In the genomic region with DNA sequence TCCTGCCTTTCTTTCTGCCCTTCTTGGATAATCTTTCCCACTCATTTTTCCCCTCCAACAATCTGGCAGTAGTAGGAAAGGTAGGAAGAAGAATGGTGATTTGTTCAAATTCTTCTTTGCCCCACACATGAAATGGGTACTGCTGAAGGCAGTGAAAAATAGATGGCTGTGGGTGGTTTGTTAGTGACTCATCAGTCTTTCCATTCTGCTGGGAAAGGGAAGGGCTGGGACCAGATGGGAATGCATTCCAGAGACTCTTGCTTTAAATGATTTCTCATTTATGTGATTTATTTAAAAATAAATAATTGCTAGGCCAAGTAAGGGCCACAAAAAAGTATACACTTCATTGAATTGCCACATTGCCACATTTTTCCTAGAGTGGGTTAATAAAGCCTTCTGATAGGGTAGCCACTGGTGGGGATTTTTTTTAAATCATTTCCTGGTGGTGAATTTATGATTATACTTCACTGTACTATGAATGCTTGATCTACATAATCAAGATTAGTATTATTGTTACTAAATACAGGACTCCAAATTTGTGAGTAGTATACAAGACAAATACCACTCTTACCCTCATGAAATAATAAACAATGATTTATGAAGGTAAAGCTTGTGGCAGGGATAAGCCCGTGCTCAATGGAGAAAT, we compare ENCODE assay signal across 8 cellular contexts.
DNase-seq lines count a peak whose midpoint lies in the region; ATAC-seq, FAIRE-seq and TF ChIP-seq lines count a peak whose summit lies in the region.

No MANE protein-coding gene starts in this region.

- H3K4me1 ChIP-seq in HCT116 (ENCODE audit: control insufficient read depth in 1 of 2, insufficient read depth in 2 of 2, low read length in 2 of 2) (peaks cover 31 to 32% of the 10 kb centered on the region in 2 experiments), small intestine (ENCODE audit: control insufficient read depth in 2 of 2, insufficient read depth in 1 of 2, low read depth in 1 of 2, low read length in 1 of 2) (peaks cover 3 to 17% of the 10 kb centered on the region in 2 donors)

- H4K20me1 ChIP-seq in HCT116 (ENCODE audit: insufficient read depth): no peaks in the 10 kb centered on the region

- no peak for TF ChIP-seq RAD21 in HCT116 (IDR thresholded peaks at IDR 0.05; ENCODE audit: low read depth)

- H3K79me2 ChIP-seq in HCT116 (ENCODE audit: insufficient read depth, low read length): peaks cover 28% of the 10 kb centered on the region

- H3K9me3 ChIP-seq in HCT116 (ENCODE audit: control insufficient read depth in 1 of 2, insufficient read depth in 1 of 2, low read depth in 1 of 2, low read length in 2 of 2) (0 out of 4 replicates have a peak, but pooled peaks cover 0 to 4% of the 10 kb centered on the region in 2 experiments), small intestine (ENCODE audit: control insufficient read depth, low read depth) (no peaks in the 10 kb centered on the region)

- RAD21 ChIA-PET in HCT116 (lab: Charles Lee; ENCODE audit: low non-redundant PET in 1 of 2, low total read pairs in 2 of 2, uncharacterized antibody in 2 of 2, unreplicated experiment in 2 of 2): no interaction called here

- H2AFZ ChIP-seq in HCT116 (ENCODE audit: low read depth, low read length, poor library complexity, severe bottlenecking): no peak overlapping the region

- no peaks in the 10 kb centered on the region for H3K27me3 ChIP-seq in HCT116 (ENCODE audit: insufficient read depth, low read length)
- H3K27me3 ChIP-seq in small intestine (ENCODE audit: control insufficient read depth in 2 of 2, insufficient read depth in 2 of 2, low read length in 2 of 2): no peaks in the 10 kb centered on the region

- ATAC-seq in HCT116: peak; percentile 93
- peak; percentile 79 for ATAC-seq in left ventricle myocardium superior
- ATAC-seq in GM18520 (IDR thresholded peaks at IDR 0.05; ENCODE audit: unreplicated experiment): no peak
- no peak for ATAC-seq in HG03439 (IDR thresholded peaks at IDR 0.05; ENCODE audit: unreplicated experiment)

- TF ChIP-seq POLR2A in HCT116 (IDR thresholded peaks at IDR 0.05; ENCODE audit: borderline replicate concordance, extremely low read depth, insufficient read depth, insufficient read length): no peak

- no peak for FAIRE-seq in small intestine (lab: Jason Lieb, UNC)

- intact Hi-C loops in HCT116 (cut with micrococcal nuclease): no loop called here
- intact Hi-C loops in left ventricle myocardium superior (cut with micrococcal nuclease): no loop called here

- H3K9me2 ChIP-seq in HCT116 (ENCODE audit: insufficient read depth): no peaks in the 10 kb centered on the region

- H3K4me2 ChIP-seq in HCT116 (ENCODE audit: low read length): peak overlapping the region; percentile 73

- no peaks in the 10 kb centered on the region for H3K36me3 ChIP-seq in HCT116 (ENCODE audit: control insufficient read depth in 1 of 2, insufficient read depth in 2 of 2, low read length in 2 of 2)
- peaks cover 0 to 2% of the 10 kb centered on the region in 2 donors for H3K36me3 ChIP-seq in small intestine (ENCODE audit: control insufficient read depth in 2 of 2, insufficient read depth in 2 of 2, low read length in 2 of 2)

- H3K27ac ChIP-seq in HCT116 (ENCODE audit: low read depth, low read length): peak overlapping the region; percentile 82
- peak overlapping the region; percentile 59 for H3K27ac ChIP-seq in angular gyrus (ENCODE audit: low read depth, low read length)
- H3K27ac ChIP-seq in small intestine (ENCODE audit: low read depth in 1 of 2, low read length in 1 of 2): peak overlapping the region in 1 of 2 donors; percentile 62

- CTCF ChIA-PET in HCT116 (lab: Charles Lee): interaction anchor here (1.5 kb wide), 1 partner anchor 17 kb away, joined by 3 read pairs; no protein-coding TSS in a partner anchor

- no TSS peak for BruUV-seq in HCT116 (replicated peaks; lab: Mats Ljungman, UMichigan)

- POLR2A ChIA-PET in HCT116 (lab: Charles Lee): interaction anchor here (0.9 kb wide), 1 partner anchor 22 kb away, joined by 3 read pairs; no protein-coding TSS in a partner anchor

- TF ChIP-seq CTCF in HCT116 (IDR thresholded peaks at IDR 0.05 in 2 of 3, conservative IDR thresholded peaks at IDR 0.05 in 1 of 3; ENCODE audit: borderline replicate concordance in 1 of 3, insufficient read depth in 1 of 3, low read depth in 2 of 3, low read length in 2 of 3): no peak

- DNase-seq in HCT116 (ENCODE audit: low read depth, low spot score): peak; percentile 73
- DNase-seq in left ventricle myocardium superior: no peak
- DNase-seq in small intestine: peak; percentile 45
- DNase-seq in NCI-H1694 treated with DMSO at 0.1 percent for 48 hours (lab: John Stamatoyannopoulos, UW): no peak
- no peak for DNase-seq in activated CD4-positive, alpha-beta T cell treated with anti-CD3 and anti-CD28 coated beads for 48 hours

- 56 to 73% (median 68%) methylated on average over 1 of the region's 1 CpG for WGBS in small intestine, 3 donors

- peak overlapping the region in 1 of 2 experiments; percentile 37; a peak in 2 of 4 replicates for H3K4me3 ChIP-seq in HCT116 (replicated peaks in 1 of 2; ENCODE audit: low read depth in 1 of 2, low read length in 2 of 2)
- no peak overlapping the region for H3K4me3 ChIP-seq in small intestine (ENCODE audit: low read depth in 1 of 2, low read length in 2 of 2)

- peak overlapping the region; percentile 39 for H3K9ac ChIP-seq in HCT116 (ENCODE audit: low read length)

TF ChIP-seq in HCT116, 20 proteins besides CTCF, POLR2A, EP300 and RAD21:
- TF ChIP-seq SIN3A (IDR thresholded peaks at IDR 0.05; ENCODE audit: low read depth): peak; percentile 65; the same call in 1 of the 2 replicates
- TF ChIP-seq ZNF274 (IDR thresholded peaks at IDR 0.05; ENCODE audit: low read depth, low read length): no peak
- peak; percentile 90 for TF ChIP-seq FOSL1 (IDR thresholded peaks at IDR 0.05; ENCODE audit: low read depth)
- no peak for TF ChIP-seq TCF7L2 (IDR thresholded peaks at IDR 0.05; ENCODE audit: borderline replicate concordance, extremely low read depth, insufficient read depth, insufficient read length)
- TF ChIP-seq SP1 (IDR thresholded peaks at IDR 0.05; ENCODE audit: low read depth): peak; percentile 67
- TF ChIP-seq POLR2AphosphoS5 (IDR thresholded peaks at IDR 0.05; ENCODE audit: low read depth, low read length): no peak
- peak; percentile 73 for TF ChIP-seq EGR1 (IDR thresholded peaks at IDR 0.05; ENCODE audit: low read depth)
- TF ChIP-seq, protein P1, sequence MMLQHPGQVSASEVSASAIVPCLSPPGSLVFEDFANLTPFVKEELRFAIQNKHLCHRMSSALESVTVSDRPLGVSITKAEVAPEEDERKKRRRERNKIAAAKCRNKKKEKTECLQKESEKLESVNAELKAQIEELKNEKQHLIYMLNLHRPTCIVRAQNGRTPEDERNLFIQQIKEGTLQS (IDR thresholded peaks at IDR 0.05): peak; percentile 42; the same call in 1 of the 2 replicates
- TF ChIP-seq, protein P2, sequence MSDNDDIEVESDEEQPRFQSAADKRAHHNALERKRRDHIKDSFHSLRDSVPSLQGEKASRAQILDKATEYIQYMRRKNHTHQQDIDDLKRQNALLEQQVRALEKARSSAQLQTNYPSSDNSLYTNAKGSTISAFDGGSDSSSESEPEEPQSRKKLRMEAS (IDR thresholded peaks at IDR 0.05): peak; percentile 27; the same call in 1 of the 2 replicates
- peak; percentile 84 for TF ChIP-seq JUND (IDR thresholded peaks at IDR 0.05)
- 0 out of 2 replicates have a peak, but pooled peaks have one; percentile 14 for TF ChIP-seq CEBPB (IDR thresholded peaks at IDR 0.05; ENCODE audit: low read depth)

Comparison
In these comparisons a context has a peak if more than half of its experiments do, and no peak if none do; other contexts are left out.
1. ATAC-seq: peak in HCT116 (single experiment) and left ventricle myocardium superior (single experiment); none in GM18520 (single experiment) and HG03439 (single experiment).
2. DNase-seq: peak in HCT116 (single experiment) and small intestine (single experiment); none in left ventricle myocardium superior (single experiment), NCI-H1694 treated with DMSO at 0.1 percent for 48 hours (single experiment) and activated CD4-positive, alpha-beta T cell treated with anti-CD3 and anti-CD28 coated beads for 48 hours (single experiment).